In genomic region chr10:121595806-121596667, GRCh38 we compare ENCODE assay signal across 13 cellular contexts. TPM values are rescaled to one million over a fixed set of nuclear protein-coding genes. Genes with fewer than 3 reads are reported as not detected.
A peak's percentile ranks its signal among the peaks of the same experiment; 100 is the strongest.
DNase-seq lines count a peak whose midpoint lies in the region; TF ChIP-seq lines count a peak whose summit lies in the region.
"Had no signal": no experiment of that assay in that cellular context is flagged by ENCODE, and none has a peak within 500 bp of the region (broad histone marks: within the 10 kb centered on the region; RNA-seq: fewer than 3 reads in every experiment).

No MANE protein-coding gene starts in this region.

- TF ChIP-seq CTCF in endothelial cell (IDR thresholded peaks at IDR 0.05; ENCODE audit: unreplicated experiment) (no peak), testis (IDR thresholded peaks at IDR 0.05) (no peak)

- H3K9me3 ChIP-seq in SJCRH30 (replicated peaks) = no peaks in the 10 kb centered on the region
- no peaks in the 10 kb centered on the region for H3K9me3 ChIP-seq in mesodermal cell (ENCODE audit: control insufficient read depth, low read length)
- H3K9me3 ChIP-seq in thymus (ENCODE audit: control insufficient read depth) = no peaks in the 10 kb centered on the region
- no peaks in the 10 kb centered on the region for H3K9me3 ChIP-seq in testis
- H3K9me3 ChIP-seq: neutrophil had no signal

- no peak for TF ChIP-seq POLR2A in testis (IDR thresholded peaks at IDR 0.05)

- H3K9me3 Mint-ChIP-seq in endothelial cell (ENCODE audit: unreplicated experiment) = no peaks in the 10 kb centered on the region
- H3K9me3 Mint-ChIP-seq in activated T-helper 1 cell treated with anti-CD3 and anti-CD28 coated beads, Interleukin-12 subunit alpha, Interleukin-12 subunit beta, Interleukin-2, Interleukin-4 antibody, amounts not matched to agents 30 ng/mL and 10 ng/mL and 1 ng/mL, durations not matched to agents 14 hours and 24 hours and 36 hours = no peaks in the 10 kb centered on the region
- H3K9me3 Mint-ChIP-seq: dendritic cell treated with granulocyte-macrophage colony-stimulating factor and Interleukin-4, amounts not matched to agents 40 ng/mL and 50 ng/mL, for 4 days had no signal

- peaks cover 23% of the 10 kb centered on the region for H3K4me1 Mint-ChIP-seq in endothelial cell (ENCODE audit: unreplicated experiment)
- no peaks in the 10 kb centered on the region for H3K4me1 Mint-ChIP-seq in activated T-helper 1 cell treated with anti-CD3 and anti-CD28 coated beads, Interleukin-12 subunit alpha, Interleukin-12 subunit beta, Interleukin-2, Interleukin-4 antibody, amounts not matched to agents 30 ng/mL and 10 ng/mL and 1 ng/mL, durations not matched to agents 14 hours and 24 hours and 36 hours (ENCODE audit: low read depth)

- H3K27me3 ChIP-seq in SJCRH30 (no peaks in the 10 kb centered on the region), thymus (ENCODE audit: control insufficient read depth, insufficient read depth) (peaks cover 56% of the 10 kb centered on the region), testis (no peaks in the 10 kb centered on the region)

- H3K4me3 ChIP-seq in SJCRH30 = peak overlapping the region; percentile 81
- peak overlapping the region; percentile 71 for H3K4me3 ChIP-seq in mesodermal cell (ENCODE audit: extremely low read depth, insufficient read depth, low read length, poor library complexity, severe bottlenecking)
- H3K4me3 ChIP-seq in thymus (ENCODE audit: low read length) = peak overlapping the region; percentile 24
- H3K4me3 ChIP-seq in testis = no peak overlapping the region

- 7% methylated on average over 16 to 25 of the region's 28 CpGs for WGBS in mesodermal cell (ENCODE audit: insufficient coverage in 2 of 2), 2 experiments
- WGBS in thymus = 29% methylated on average over 28 of the region's 28 CpGs
- WGBS in testis, 2 donors = 52 to 57% methylated on average over 28 of the region's 28 CpGs

- H3K27ac ChIP-seq in SJCRH30 (peak overlapping the region; percentile 64), mesodermal cell (ENCODE audit: low read depth, low read length, severe bottlenecking) (peak overlapping the region; percentile 46), thymus (ENCODE audit: low read depth) (no peak overlapping the region), testis (no peak overlapping the region)
- H3K27ac ChIP-seq: neutrophil had no signal

- H3K36me3 Mint-ChIP-seq in endothelial cell (ENCODE audit: low read depth, unreplicated experiment) = peaks cover 3% of the 10 kb centered on the region
- no peaks in the 10 kb centered on the region for H3K36me3 Mint-ChIP-seq in activated T-helper 1 cell treated with anti-CD3 and anti-CD28 coated beads, Interleukin-12 subunit alpha, Interleukin-12 subunit beta, Interleukin-2, Interleukin-4 antibody, amounts not matched to agents 30 ng/mL and 10 ng/mL and 1 ng/mL, durations not matched to agents 14 hours and 24 hours and 36 hours (ENCODE audit: low read depth)

- H3K36me3 ChIP-seq in SJCRH30 (peaks cover 8% of the 10 kb centered on the region; the same call in 1 of the 2 replicates), mesodermal cell (ENCODE audit: control insufficient read depth, insufficient read depth, low read length) (peaks cover 14% of the 10 kb centered on the region), thymus (ENCODE audit: control insufficient read depth, insufficient read depth) (no peaks in the 10 kb centered on the region), testis (ENCODE audit: low read depth, missing control alignments) (no peaks in the 10 kb centered on the region)
- H3K36me3 ChIP-seq: neutrophil had no signal

- H3K27me3 Mint-ChIP-seq in endothelial cell (ENCODE audit: unreplicated experiment) = peaks cover 2% of the 10 kb centered on the region
- peaks cover 50% of the 10 kb centered on the region for H3K27me3 Mint-ChIP-seq in activated T-helper 1 cell treated with anti-CD3 and anti-CD28 coated beads, Interleukin-12 subunit alpha, Interleukin-12 subunit beta, Interleukin-2, Interleukin-4 antibody, amounts not matched to agents 30 ng/mL and 10 ng/mL and 1 ng/mL, durations not matched to agents 14 hours and 24 hours and 36 hours (ENCODE audit: insufficient read depth)

- DNase-seq in SJCRH30 (peak; percentile 70 to 75), endothelial cell (ENCODE audit: low spot score) (peak; percentile 27), GM19240 (ENCODE audit: insufficient read length, low spot score) (no peak), ureter (ENCODE audit: low spot score) (no peak), testis (no peak)
- no peak for DNase-seq in activated T-helper 1 cell treated with anti-CD3 and anti-CD28 coated beads, Interleukin-12 subunit alpha, Interleukin-12 subunit beta, Interleukin-2, Interleukin-4 antibody, amounts not matched to agents 30 ng/mL and 10 ng/mL and 1 ng/mL, durations not matched to agents 14 hours and 24 hours and 36 hours (ENCODE audit: low spot score)
- DNase-seq: NCI-H1694, SHP77 treated with DMSO at 0.1 percent for 48 hours had no signal

- H3K4me1 ChIP-seq in SJCRH30 (peaks cover 3% of the 10 kb centered on the region; the same call in 1 of the 2 replicates), mesodermal cell (ENCODE audit: control insufficient read depth, insufficient read depth, low read length, poor library complexity, severe bottlenecking) (peaks cover 8% of the 10 kb centered on the region), thymus (ENCODE audit: control insufficient read depth, insufficient read depth, low read length) (no peaks in the 10 kb centered on the region), testis (peaks cover 10% of the 10 kb centered on the region)

- peak overlapping the region; percentile 91 for H3K4me3 Mint-ChIP-seq in endothelial cell (ENCODE audit: unreplicated experiment)
- no peak overlapping the region for H3K4me3 Mint-ChIP-seq in activated T-helper 1 cell treated with anti-CD3 and anti-CD28 coated beads, Interleukin-12 subunit alpha, Interleukin-12 subunit beta, Interleukin-2, Interleukin-4 antibody, amounts not matched to agents 30 ng/mL and 10 ng/mL and 1 ng/mL, durations not matched to agents 14 hours and 24 hours and 36 hours
- H3K4me3 Mint-ChIP-seq: dendritic cell treated with granulocyte-macrophage colony-stimulating factor and Interleukin-4, amounts not matched to agents 40 ng/mL and 50 ng/mL, for 4 days had no signal

- intact Hi-C loops in testis (cut with DNase I; ENCODE audit: low total_unique reads) = loop anchor here (5.0 kb wide), 1 partner anchor 459 kb away; no protein-coding TSS in a partner anchor
- intact Hi-C loops in activated T-helper 1 cell treated with anti-CD3 and anti-CD28 coated beads, Interleukin-12 subunit alpha, Interleukin-12 subunit beta, Interleukin-2, Interleukin-4 antibody, amounts not matched to agents 30 ng/mL and 10 ng/mL and 1 ng/mL, durations not matched to agents 14 hours and 24 hours and 36 hours (cut with micrococcal nuclease) = no loop called here

- no peak overlapping the region for H3K27ac Mint-ChIP-seq in endothelial cell (ENCODE audit: unreplicated experiment)
- no peak overlapping the region for H3K27ac Mint-ChIP-seq in activated T-helper 1 cell treated with anti-CD3 and anti-CD28 coated beads, Interleukin-12 subunit alpha, Interleukin-12 subunit beta, Interleukin-2, Interleukin-4 antibody, amounts not matched to agents 30 ng/mL and 10 ng/mL and 1 ng/mL, durations not matched to agents 14 hours and 24 hours and 36 hours
- H3K27ac Mint-ChIP-seq: dendritic cell treated with granulocyte-macrophage colony-stimulating factor and Interleukin-4, amounts not matched to agents 40 ng/mL and 50 ng/mL, for 4 days had no signal

RNA-seq across cellular contexts. Expression of gene FGFR2, which starts 2.2 kb away (rescaled TPM):
- total RNA-seq in SJCRH30 (2014; rRNA removed; shearing (Covaris generic)) = 44.8 and 45.9 TPM in 2 replicates
- total RNA-seq in endothelial cell (ENCODE audit: unreplicated experiment) (15.3 TPM), ureter (36.2 TPM), testis (10 to 100 TPM; 23.4 to 28.9 TPM)
- polyA plus RNA-seq in mesodermal cell (2013, experiment 1 of 2) = 33.4 TPM
- 59.8 TPM for polyA plus RNA-seq in mesodermal cell (2013, experiment 2 of 2)
- polyA plus RNA-seq in thymus (26.2 TPM), testis (ENCODE audit: insufficient read depth, low read depth, low replicate concordance) (23.2 TPM)
- not detected in 2 replicates for total RNA-seq in activated T-helper 1 cell treated with anti-CD3 and anti-CD28 coated beads, Interleukin-12 subunit alpha, Interleukin-12 subunit beta, Interleukin-2, Interleukin-4 antibody, amounts not matched to agents 30 ng/mL and 10 ng/mL and 1 ng/mL, durations not matched to agents 14 hours and 24 hours and 36 hours
- total RNA-seq: activated CD8-positive, alpha-beta memory T cell treated with anti-CD3 and anti-CD28 coated beads for 36 hours had no signal

Comparison
In these comparisons a context has a peak if more than half of its experiments do, and no peak if none do; other contexts are left out.
1. DNase-seq: peak in SJCRH30 (2 of 2) and endothelial cell (single experiment); none in GM19240 (single experiment), ureter (single experiment), testis (single experiment) and activated T-helper 1 cell treated with anti-CD3 and anti-CD28 coated beads, Interleukin-12 subunit alpha, Interleukin-12 subunit beta, Interleukin-2, Interleukin-4 antibody, amounts not matched to agents 30 ng/mL and 10 ng/mL and 1 ng/mL, durations not matched to agents 14 hours and 24 hours and 36 hours (single experiment).
2. H3K27ac ChIP-seq: peak in SJCRH30 (single experiment) and mesodermal cell (single experiment); none in thymus (single experiment) and testis (0 of 2).
3. H3K4me3 ChIP-seq: peak in SJCRH30 (single experiment), mesodermal cell (single experiment) and thymus (single experiment); none in testis (0 of 2).
4. RNA of gene FGFR2, which starts 2.2 kb away (total RNA-seq): 44.8 to 45.9 TPM in SJCRH30, 36.2 TPM in ureter (single experiment), 23.4 to 28.9 TPM in testis and 15.3 TPM in endothelial cell (single experiment); not detected in activated T-helper 1 cell treated with anti-CD3 and anti-CD28 coated beads, Interleukin-12 subunit alpha, Interleukin-12 subunit beta, Interleukin-2, Interleukin-4 antibody, amounts not matched to agents 30 ng/mL and 10 ng/mL and 1 ng/mL, durations not matched to agents 14 hours and 24 hours and 36 hours; every median in the first group is over 10 times any median in the second.